In the genomic region with DNA sequence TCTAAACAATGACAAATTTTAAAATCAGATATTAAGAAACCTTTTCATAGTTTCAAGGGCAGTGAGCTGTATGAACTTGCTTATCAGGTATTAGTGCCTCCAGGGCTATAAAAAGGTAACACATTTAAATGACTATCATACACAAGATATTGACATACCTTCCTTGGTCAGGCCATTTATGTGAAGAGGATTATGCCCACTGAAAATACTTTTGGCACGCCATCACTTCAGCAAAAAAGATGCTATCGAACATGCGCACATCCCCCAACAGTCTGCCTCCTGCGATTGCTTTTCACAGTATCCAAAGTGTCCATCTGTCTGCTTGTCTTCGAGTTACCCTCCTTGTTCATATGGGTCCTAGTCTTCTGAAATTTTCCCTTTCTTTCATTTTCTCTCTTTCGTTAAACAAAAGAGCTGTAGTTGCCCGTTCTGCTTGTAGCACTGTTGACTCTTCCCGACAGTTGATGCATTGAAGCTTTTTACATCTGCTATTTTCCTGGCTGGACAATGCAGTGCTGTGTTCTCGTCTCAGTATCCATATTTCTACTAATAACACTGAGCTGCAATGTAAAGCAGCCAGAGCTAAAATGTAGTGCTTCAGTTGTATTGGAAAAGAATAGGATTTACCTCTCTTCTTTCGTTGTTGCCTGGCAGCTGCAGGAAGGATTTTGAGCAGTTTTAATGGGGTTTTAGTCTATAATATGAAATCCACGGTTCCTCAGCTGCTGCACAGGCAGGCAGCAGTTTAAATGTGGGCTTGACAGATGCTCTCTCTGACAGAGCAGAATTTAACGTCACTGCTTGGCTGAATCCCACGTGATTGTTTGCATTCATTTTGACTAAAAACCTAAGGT, we compare ENCODE assay signal across 1 cellular context.
TF ChIP-seq lines count a peak whose summit lies in the region.

Gene B3GALT2, minus strand, starts transcription at position 753 of the 854 bp plus-strand sequence. CDS start 5,051 bp downstream, outside the sequence.

TF ChIP-seq in SK-N-SH treated with all-trans-retinoic acid at 6 μM for 48 hours, 23 proteins besides CTCF, POLR2A, EP300 and RAD21 (continued from another document):
- TF ChIP-seq ARNTL (CRISPR knock-in tag; IDR thresholded peaks at IDR 0.05; ENCODE audit: borderline replicate concordance, low read depth), result no peak
- TF ChIP-seq CREB5 (CRISPR knock-in tag; IDR thresholded peaks at IDR 0.05; ENCODE audit: low read depth), result no peak
TF ChIP-seq in SK-N-SH treated with all-trans-retinoic acid at 6 μM for 48 hours: peak in this region for 0.
